ENCODE assay signal across 8 cellular contexts in the genomic region with DNA sequence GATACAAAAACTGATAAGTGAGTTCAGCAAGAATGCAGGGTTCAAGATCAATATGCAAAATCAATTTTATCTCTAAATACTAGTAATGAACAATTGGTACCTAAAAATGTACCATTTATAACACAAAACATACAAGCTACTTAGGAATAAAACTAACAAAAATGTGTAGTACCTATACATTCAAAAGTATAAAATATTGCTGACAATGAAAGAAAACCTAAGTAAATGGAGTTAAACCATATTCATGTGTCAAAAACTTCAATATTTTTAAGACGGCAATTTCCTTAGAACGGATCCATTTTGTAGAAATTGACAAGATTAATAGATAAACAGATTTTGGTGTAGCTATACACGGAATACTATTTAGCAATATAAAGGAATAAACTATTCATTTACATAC.
"Had no signal": no experiment of that assay in that cellular context is flagged by ENCODE, and none has a peak within 500 bp of the region (broad histone marks: within the 10 kb centered on the region; RNA-seq: fewer than 3 reads in every experiment).

No MANE protein-coding gene starts in this region.

- DNase-seq: GDM1, GF-D8 had no signal

- ATAC-seq: GM12878 had no signal

- H3K4me3 ChIP-seq: GM12878 had no signal

- FAIRE-seq: G401.6, GM12878, GM12891, GM12892, GM18507, GM19239 had no signal
